In genomic region chr6:56539503-56540105, GRCh38 we compare ENCODE assay signal across 12 cellular contexts.
DNase-seq lines count a peak whose midpoint lies in the region; ATAC-seq lines count a peak whose summit lies in the region.
"Had no signal": no experiment of that assay in that cellular context is flagged by ENCODE, and none has a peak within 500 bp of the region (broad histone marks: within the 10 kb centered on the region; RNA-seq: fewer than 3 reads in every experiment).

No MANE protein-coding gene starts in this region.

- intact Hi-C loops in right cardiac atrium (cut with DNase I): no loop called here
- intact Hi-C loops in left cardiac atrium (cut with DNase I): loop anchor here in 1 of 2 donors (5.0 kb wide), 1 partner anchor 32 kb away; no protein-coding TSS in a partner anchor

- H3K9me3 ChIP-seq in right cardiac atrium (ENCODE audit: control insufficient read depth, low read length) (no peaks in the 10 kb centered on the region), duodenal mucosa (ENCODE audit: control insufficient read depth in 1 of 2, low read length in 2 of 2) (no peaks in the 10 kb centered on the region), neuron (ENCODE audit: low read length) (peaks cover 2% of the 10 kb centered on the region)

- H3K27me3 ChIP-seq in right cardiac atrium (ENCODE audit: control insufficient read depth, insufficient read depth) (no peaks in the 10 kb centered on the region), duodenal mucosa (ENCODE audit: control insufficient read depth in 1 of 2, insufficient read depth in 2 of 2, low read length in 2 of 2) (no peaks in the 10 kb centered on the region), neuron (ENCODE audit: insufficient read depth, low read length) (no peaks in the 10 kb centered on the region)

- ATAC-seq in right cardiac atrium (no peak), left cardiac atrium (no peak), GM18858 (IDR thresholded peaks at IDR 0.05; ENCODE audit: unreplicated experiment) (no peak), GM19452 (IDR thresholded peaks at IDR 0.05; ENCODE audit: unreplicated experiment) (no peak)
- ATAC-seq: activated T-helper 17 cell treated with anti-CD3 and anti-CD28 coated beads, Interleukin-2, amount 50 U/mL, for 72 hours had no signal

- no peak overlapping the region for H2AFZ ChIP-seq in neuron (ENCODE audit: low read depth, low read length)

- H3K27ac ChIP-seq in right cardiac atrium (ENCODE audit: low read length) (no peak overlapping the region), duodenal mucosa (ENCODE audit: low read depth, low read length) (no peak overlapping the region)
- H3K27ac ChIP-seq: WERI-Rb-1 had no signal

- H3K36me3 ChIP-seq in duodenal mucosa (ENCODE audit: control insufficient read depth in 1 of 2, insufficient read depth in 2 of 2, low read length in 2 of 2): peaks cover 8 to 11% of the 10 kb centered on the region in 2 donors
- peaks cover 19% of the 10 kb centered on the region for H3K36me3 ChIP-seq in neuron (ENCODE audit: insufficient read depth, low read length)

- H3K4me3 ChIP-seq in right cardiac atrium (ENCODE audit: low read length) (peak overlapping the region; percentile 40), duodenal mucosa (ENCODE audit: low read depth in 1 of 2, low read length in 2 of 2) (peak overlapping the region; percentile 74 to 80), neuron (ENCODE audit: low read length) (peak overlapping the region; percentile 1)

- peaks cover 5% of the 10 kb centered on the region for H3K4me1 ChIP-seq in right cardiac atrium (ENCODE audit: control insufficient read depth, insufficient read depth, low read length)
- H3K4me1 ChIP-seq in duodenal mucosa (ENCODE audit: control insufficient read depth in 1 of 2, insufficient read depth in 2 of 2, low read length in 2 of 2): peaks cover 30 to 38% of the 10 kb centered on the region in 2 donors
- H3K4me1 ChIP-seq in neuron (ENCODE audit: insufficient read depth, low read length): peaks cover 34% of the 10 kb centered on the region

- DNase-seq in right cardiac atrium: no peak
- no peak for DNase-seq in left cardiac atrium
- DNase-seq in SHP77 treated with DMSO at 0.1 percent for 48 hours (lab: John Stamatoyannopoulos, UW): no peak
- no peak for DNase-seq in RKO (ENCODE audit: low spot score)
- DNase-seq: kidney glomerular epithelial cell, NCI-H1105 treated with DMSO at 0.1 percent for 48 hours, WERI-Rb-1 had no signal

- peak overlapping the region; percentile 30 to 78 for H3K9ac ChIP-seq in duodenal mucosa (ENCODE audit: low read depth in 1 of 2, low read length in 2 of 2)

Comparison
In these comparisons a context has a peak if more than half of its experiments do, and no peak if none do; other contexts are left out.
1. H3K4me3 ChIP-seq: peak in every context shown above with its lines; median percentile 77 in duodenal mucosa; 40 in right cardiac atrium; 1 in neuron.